ENCODE assay signal across 8 cellular contexts in the genomic region with DNA sequence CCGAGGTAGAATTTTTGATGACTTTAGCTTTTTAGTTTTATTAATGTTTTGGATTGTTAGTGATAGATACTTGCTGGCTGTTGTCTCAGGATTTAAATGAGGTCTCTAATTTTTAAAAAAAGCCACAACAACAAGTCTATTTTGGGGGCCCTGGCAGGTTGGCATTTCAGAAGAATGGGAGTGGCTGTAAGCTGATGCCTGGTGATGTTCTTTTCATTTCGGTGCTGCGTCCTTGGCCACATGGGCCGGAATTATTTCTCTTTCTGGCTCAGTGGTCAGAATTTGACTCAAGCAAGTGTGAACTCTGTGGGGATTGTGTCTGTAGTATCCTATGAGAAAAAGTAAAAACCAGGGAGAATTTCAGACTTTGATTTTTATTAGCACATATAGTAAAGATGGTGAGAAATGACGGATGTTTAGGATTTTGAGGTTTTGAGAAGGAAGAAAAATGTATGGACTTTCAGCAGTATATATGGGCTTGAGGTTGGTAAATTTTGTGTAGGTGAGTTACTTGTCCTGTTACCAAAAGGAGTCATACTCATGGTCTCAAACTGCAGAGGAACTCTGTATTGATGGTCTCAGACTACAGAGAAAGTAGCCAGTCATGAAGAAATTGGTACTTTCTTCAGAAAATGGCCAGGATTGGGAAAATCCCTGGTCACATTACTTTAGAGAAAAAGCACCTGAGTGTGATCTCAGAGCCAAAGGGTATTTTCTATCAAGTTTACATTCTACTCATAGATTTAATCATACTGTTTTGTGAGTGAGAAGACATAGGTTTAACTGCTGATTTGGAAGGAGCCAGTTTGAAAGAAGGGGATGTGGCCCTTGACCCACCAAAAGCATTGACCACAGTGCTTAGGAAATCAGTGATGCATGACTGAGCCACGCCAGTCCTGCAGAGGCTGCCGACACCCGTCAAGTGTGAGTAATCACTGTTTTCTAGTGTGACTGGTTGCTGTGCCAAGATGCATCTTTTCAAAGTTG.
DNase-seq lines count a peak whose midpoint lies in the region; ATAC-seq and TF ChIP-seq lines count a peak whose summit lies in the region.

No MANE protein-coding gene starts in this region.

- peaks cover 4% of the 10 kb centered on the region for H3F3A ChIP-seq in PC-3 (ENCODE audit: low read length, unreplicated experiment)

- H3K9ac ChIP-seq in PC-3 (ENCODE audit: low read length) = peak overlapping the region; percentile 36

- H3K27ac ChIP-seq in PC-3 (ENCODE audit: low read length) = peak overlapping the region; percentile 82

- peak; percentile 27 for DNase-seq in activated CD4-positive, alpha-beta T cell treated with anti-CD3 and anti-CD28 coated beads for 1 hour
- DNase-seq in activated CD4-positive, alpha-beta T cell treated with anti-CD3 and anti-CD28 coated beads, Interleukin-2, amount 50 U/mL, for 4 hours = no peak
- DNase-seq in PC-3 (peak; percentile 77), dermis blood vessel endothelial cell (peak; percentile 62), superior temporal gyrus (ENCODE audit: extremely low spot score) (no peak), A172 (ENCODE audit: low spot score) (no peak)

- no peaks in the 10 kb centered on the region for H4K20me1 ChIP-seq in PC-3 (ENCODE audit: low read length)

- CTCF ChIA-PET in PC-3 (lab: Charles Lee) = no interaction called here

- peaks cover 75% of the 10 kb centered on the region for H3K36me3 Mint-ChIP-seq in nephron (ENCODE audit: low read depth)

- peaks cover 68% of the 10 kb centered on the region for H3K79me2 ChIP-seq in PC-3 (ENCODE audit: low read length)

- no peaks in the 10 kb centered on the region for H3K9me2 ChIP-seq in PC-3 (replicated peaks; ENCODE audit: low read length)

- 0 out of 2 replicates have a peak, but pooled peaks cover 15% of the 10 kb centered on the region for H3K36me3 ChIP-seq in PC-3 (ENCODE audit: low read depth, low read length)

- H3K4me3 ChIP-seq in PC-3 (ENCODE audit: low read length) = no peak overlapping the region

- H3K4me3 Mint-ChIP-seq in nephron = peak overlapping the region; percentile 31 to 86 (median 69)

- no peaks in the 10 kb centered on the region for H3K9me3 Mint-ChIP-seq in nephron

- H3K27me3 Mint-ChIP-seq in nephron (ENCODE audit: low read depth) = no peaks in the 10 kb centered on the region

- no peak for TF ChIP-seq CTCF in PC-3 (conservative IDR thresholded peaks at IDR 0.05; ENCODE audit: low read depth, low read length)
- TF ChIP-seq CTCF in nephron (IDR thresholded peaks at IDR 0.05; ENCODE audit: unreplicated experiment in 3 of 3) = no peak

- H3K4me2 ChIP-seq in PC-3 (ENCODE audit: low read length) = peak overlapping the region; percentile 63

- peaks cover 81% of the 10 kb centered on the region for H3K4me1 Mint-ChIP-seq in nephron

- peak; percentile 25 for ATAC-seq in HG02870 (IDR thresholded peaks at IDR 0.05; ENCODE audit: unreplicated experiment)
- ATAC-seq in PC-3 = peak; percentile 47

- H3K27ac Mint-ChIP-seq in nephron = peak overlapping the region; percentile 79 to 88 (median 88)

- H3K4me1 ChIP-seq in PC-3 (ENCODE audit: insufficient read depth, low read length) = peaks cover 53% of the 10 kb centered on the region

- H2AFZ ChIP-seq in PC-3 (ENCODE audit: low read length) = no peak overlapping the region

- H3K9me3 ChIP-seq in PC-3 (ENCODE audit: low read length) = no peaks in the 10 kb centered on the region

- POLR2A ChIA-PET in PC-3 (lab: Charles Lee; ENCODE audit: unreplicated experiment) = no interaction called here

- no peaks in the 10 kb centered on the region for H3K27me3 ChIP-seq in PC-3 (ENCODE audit: low read length)

- no TSS peak for BruUV-seq in PC-3 (replicated peaks; lab: Mats Ljungman, UMichigan)

- intact Hi-C loops in PC-3 (cut with micrococcal nuclease) = loop anchor here (10.0 kb wide), 1 partner anchor 169 kb away; no protein-coding TSS in a partner anchor

Comparison
In these comparisons a context has a peak if more than half of its experiments do, and no peak if none do; other contexts are left out.
1. DNase-seq: peak in activated CD4-positive, alpha-beta T cell treated with anti-CD3 and anti-CD28 coated beads for 1 hour (single experiment), PC-3 (single experiment) and dermis blood vessel endothelial cell (single experiment); none in activated CD4-positive, alpha-beta T cell treated with anti-CD3 and anti-CD28 coated beads, Interleukin-2, amount 50 U/mL, for 4 hours (0 of 2), superior temporal gyrus (single experiment) and A172 (single experiment).